Comparison of ENCODE assay signal across 8 cellular contexts in the genomic region with DNA sequence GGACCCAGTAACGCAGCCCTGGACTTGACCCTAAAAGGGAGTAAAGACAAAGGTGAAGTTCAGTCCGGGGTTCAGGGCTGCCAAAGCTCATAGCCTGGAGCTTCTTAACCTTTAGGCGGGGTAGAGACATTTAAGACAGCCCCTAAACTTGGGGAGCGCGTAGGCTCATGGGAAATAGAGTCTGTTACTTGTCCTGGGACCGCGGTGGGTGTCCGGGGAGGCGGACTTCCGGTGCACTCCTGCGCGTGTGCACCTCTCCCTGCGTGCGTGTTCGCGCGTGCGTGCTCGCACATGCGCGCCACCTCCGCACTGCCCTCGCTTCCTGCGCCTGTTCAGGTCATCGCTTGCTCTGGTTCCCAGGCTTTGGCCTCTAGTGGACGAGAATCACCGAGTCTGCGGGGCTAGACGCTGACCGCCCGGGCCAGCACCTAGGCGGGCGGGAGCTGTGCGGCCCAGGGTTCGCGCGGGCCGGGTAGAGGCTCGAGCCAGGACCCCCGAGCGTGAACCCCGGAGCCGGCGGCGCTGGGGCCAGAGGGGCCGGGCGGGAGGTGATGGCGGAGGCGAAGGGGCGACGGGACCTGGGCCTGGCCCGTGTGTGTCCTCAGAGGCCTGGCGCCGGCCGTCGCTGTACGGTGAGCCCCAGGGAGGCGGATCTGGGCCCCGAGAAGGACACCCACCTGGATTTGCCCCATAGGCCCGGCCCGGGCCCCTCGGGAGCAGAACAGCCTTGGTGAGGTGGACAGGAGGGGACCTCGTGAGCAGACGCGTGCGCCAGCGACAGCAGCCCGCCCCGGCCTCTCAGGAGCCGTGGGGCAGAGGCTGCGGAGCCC. TPM values are rescaled to one million over a fixed set of nuclear protein-coding genes. Genes with fewer than 3 reads are reported as not detected.
DNase-seq lines count a peak whose midpoint lies in the region; ATAC-seq, FAIRE-seq and TF ChIP-seq lines count a peak whose summit lies in the region.
"Not testable (repeated sequence)": the region's sequence is repeated elsewhere in the genome, so short reads cannot be mapped to it uniquely, and the experiment has no call there.

No MANE protein-coding gene starts in this region.

- H3K9me3 ChIP-seq in AG04450 (ENCODE audit: control insufficient read depth, insufficient read depth, low read length); WERI-Rb-1 (ENCODE audit: severe bottlenecking); small intestine (ENCODE audit: control insufficient read depth, low read depth): not testable (repeated sequence)

- H3K4me3 ChIP-seq in AG04450 (ENCODE audit: low read depth, low read length) (peak overlapping the region; percentile 67), WERI-Rb-1 (ENCODE audit: low read depth, low read length) (peak overlapping the region; percentile 80), bronchial epithelial cell (ENCODE audit: low read depth, low read length) (peak overlapping the region; percentile 75), small intestine (ENCODE audit: low read depth in 1 of 2, low read length in 2 of 2) (peak overlapping the region; percentile 68 to 90)

- H3K36me3 ChIP-seq in WERI-Rb-1; bronchial epithelial cell (ENCODE audit: control insufficient read depth, insufficient read depth, low read length); small intestine (ENCODE audit: control insufficient read depth in 2 of 2, insufficient read depth in 2 of 2, low read length in 2 of 2): not testable (repeated sequence)

- H3K27me3 ChIP-seq in AG04450 (ENCODE audit: control insufficient read depth, insufficient read depth, low read length); WERI-Rb-1 (ENCODE audit: insufficient read depth, low read depth, severe bottlenecking); bronchial epithelial cell (ENCODE audit: control insufficient read depth, insufficient read depth, low read length); small intestine (ENCODE audit: control insufficient read depth in 2 of 2, insufficient read depth in 2 of 2, low read length in 2 of 2): not testable (repeated sequence)

- POLR2A ChIA-PET in AG04450 (lab: Yijun Ruan, JAX), result not testable (repeated sequence)

- H3K27ac ChIP-seq in AG04450 (ENCODE audit: low read depth, low read length) (peak overlapping the region; percentile 57), WERI-Rb-1 (peak overlapping the region; percentile 87), small intestine (ENCODE audit: low read depth in 1 of 2, low read length in 1 of 2) (peak overlapping the region; percentile 58 to 81)

- not testable (repeated sequence) for FAIRE-seq in bronchial epithelial cell (lab: Jason Lieb, UNC); small intestine (lab: Jason Lieb, UNC)

- DNase-seq in AG04450 (ENCODE audit: low read depth, low spot score), result peak; percentile 61
- peak; percentile 38 for DNase-seq in NCI-H2196 treated with DMSO at 0.1 percent for 48 hours (lab: John Stamatoyannopoulos, UW; ENCODE audit: unreplicated experiment)
- peak; percentile 91 for DNase-seq in WERI-Rb-1
- peak; percentile 56 for DNase-seq in bronchial epithelial cell (ENCODE audit: low read depth)
- peak; percentile 72 for DNase-seq in iPS-NIHi7 (ENCODE audit: extremely low spot score)
- peak; percentile 91 for DNase-seq in small intestine

- peak; percentile 99 for ATAC-seq in GM18907 (IDR thresholded peaks at IDR 0.05; ENCODE audit: unreplicated experiment)
- peak; percentile 98 for ATAC-seq in HG03135 (IDR thresholded peaks at IDR 0.05; ENCODE audit: unreplicated experiment)

- CTCF ChIA-PET in AG04450 (lab: Charles Lee), result not testable (repeated sequence)

- not testable (repeated sequence) for TF ChIP-seq CTCF in AG04450 (IDR thresholded peaks at IDR 0.05; ENCODE audit: low read depth, low read length); WERI-Rb-1 (IDR thresholded peaks at IDR 0.05; ENCODE audit: low read depth, low read length); bronchial epithelial cell (IDR thresholded peaks at IDR 0.05; ENCODE audit: insufficient read depth, low read length, severe bottlenecking)

- 0 to 1% (median 0%) methylated on average over 56 to 71 of the region's 71 CpGs for WGBS in small intestine, 3 donors

- H3K4me1 ChIP-seq in small intestine (ENCODE audit: control insufficient read depth in 2 of 2, insufficient read depth in 1 of 2, low read depth in 1 of 2, low read length in 1 of 2), result not testable (repeated sequence)

RNA-seq across cellular contexts. Expression of a gene that starts 6.1 kb away (rescaled TPM):
- polyA plus RNA-seq in AG04450 (2011; rRNA removed) (not detected in 2 replicates), small intestine (under 1 TPM in 1 of 3 donors, not detected in 2; 0.10 TPM)
- polyA minus RNA-seq in AG04450 (2011; rRNA and poly(A)+ RNA removed), result 0.09 TPM in 1 of 2 replicates, not detected in the other
- total RNA-seq in bronchial epithelial cell, result not detected in 2 replicates

RNA-seq across cellular contexts. Expression of a gene that starts 38.9 kb away (rescaled TPM):
- polyA plus RNA-seq in AG04450 (2011; rRNA removed) (not detected in 2 replicates), small intestine (1 to 10 TPM in 1 of 3 donors, under 1 TPM in 1, not detected in 1; 0.18 to 2.2 TPM)
- polyA minus RNA-seq in AG04450 (2011; rRNA and poly(A)+ RNA removed), result not detected in 2 replicates
- total RNA-seq in bronchial epithelial cell, result 0.26 and 2.6 TPM in 2 replicates

Comparison
In these comparisons a context has a peak if more than half of its experiments do, and no peak if none do; other contexts are left out.
1. Peak in every context shown above with its lines: DNase-seq, ATAC-seq, H3K4me3 ChIP-seq and H3K27ac ChIP-seq.
2. DNase-seq: peak in every context shown above with its lines; median percentile 91 in WERI-Rb-1; 91 in small intestine; 72 in iPS-NIHi7; 61 in AG04450; 56 in bronchial epithelial cell; 38 in NCI-H2196 treated with DMSO at 0.1 percent for 48 hours.